ENCODE assay signal across 10 cellular contexts in the genomic region with DNA sequence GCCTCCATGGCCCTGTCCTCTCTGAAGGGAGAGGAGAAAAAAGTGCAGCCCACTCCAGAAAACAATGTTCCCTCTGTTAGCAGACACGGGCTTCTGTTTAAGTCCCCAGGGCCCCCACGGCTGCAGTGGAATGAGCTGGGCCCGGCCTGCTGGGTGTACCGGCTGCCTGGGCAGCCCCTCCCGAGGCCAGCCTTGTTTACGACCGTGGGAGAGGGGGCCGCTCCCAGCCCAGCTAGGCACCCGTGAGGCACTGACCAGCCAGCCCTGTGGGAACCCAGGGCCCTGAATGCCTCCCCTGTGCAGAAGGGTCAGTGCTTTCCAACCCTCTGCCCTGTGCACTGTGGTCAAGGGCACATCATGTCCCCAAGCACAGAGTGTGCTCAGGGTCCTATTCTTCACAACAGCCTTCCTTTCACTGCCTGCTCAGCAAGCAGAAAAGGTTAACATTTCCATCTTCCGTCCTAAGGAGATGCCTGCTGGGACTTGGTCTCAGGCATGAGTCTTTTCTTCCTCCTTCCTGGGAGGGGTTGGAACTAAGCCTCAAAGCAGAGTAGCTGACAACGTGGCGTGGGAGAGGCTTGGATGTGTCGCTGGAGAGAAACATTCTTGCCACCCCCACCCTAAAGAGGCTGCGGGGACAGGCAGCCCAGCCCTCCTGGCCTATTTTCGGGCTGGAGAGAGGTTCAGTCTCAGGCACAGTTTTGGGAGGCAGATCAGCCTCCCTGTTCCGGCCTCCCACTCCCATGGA.
A peak's percentile ranks its signal among the peaks of the same experiment; 100 is the strongest.
DNase-seq lines count a peak whose midpoint lies in the region; ATAC-seq, FAIRE-seq and TF ChIP-seq lines count a peak whose summit lies in the region.
"Had no signal": no experiment of that assay in that cellular context is flagged by ENCODE, and none has a peak within 500 bp of the region (broad histone marks: within the 10 kb centered on the region; RNA-seq: fewer than 3 reads in every experiment).

No MANE protein-coding gene starts in this region.

- WGBS in HepG2 (ENCODE audit: low lambda C conversion rate): 47% methylated on average over 9 of the region's 16 CpGs
- 70% methylated on average over 2 of the region's 16 CpGs for WGBS in right lobe of liver (ENCODE audit: insufficient coverage, low coverage, low lambda C conversion rate, missing lambda C conversion rate)
- 85% methylated on average over 8 of the region's 16 CpGs for WGBS in SK-N-SH (ENCODE audit: low lambda C conversion rate)

- H3K79me2 ChIP-seq in HepG2 (ENCODE audit: insufficient read depth, low read length) (no peaks in the 10 kb centered on the region), SK-N-SH (ENCODE audit: insufficient read depth) (no peaks in the 10 kb centered on the region)

- CTCF ChIA-PET in HepG2 (lab: Yijun Ruan, JAX; ENCODE audit: low intra/inter-chr PET ratio, low total read pairs) (no interaction called here), SK-N-SH (lab: Yijun Ruan, JAX) (no interaction called here), HEK293T (lab: Yijun Ruan, JAX) (no interaction called here)

- TF ChIP-seq RAD21 in HepG2 (CRISPR knock-in tag; IDR thresholded peaks at IDR 0.05): no peak
- no peak for TF ChIP-seq RAD21 in SK-N-SH (IDR thresholded peaks at IDR 0.05; ENCODE audit: low read length)

- H3K9ac ChIP-seq in HepG2 (ENCODE audit: insufficient read depth, low read depth, low read length): peak overlapping the region; percentile 56
- H3K9ac ChIP-seq in SK-N-SH: no peak overlapping the region

- POLR2A ChIA-PET in HepG2 (lab: Yijun Ruan, JAX) (interaction anchor here (0.7 to 1.9 kb wide), 3 partner anchors 30 to 101 kb away, joined by 3 to 5 read pairs (median 3); no protein-coding TSS in a partner anchor), SK-N-SH (lab: Yijun Ruan, JAX) (no interaction called here), HEK293T (lab: Yijun Ruan, JAX) (no interaction called here)

- H3K9me3 ChIP-seq in HepG2 (ENCODE audit: low read length) (no peaks in the 10 kb centered on the region), right lobe of liver (no peaks in the 10 kb centered on the region), SK-N-SH (no peaks in the 10 kb centered on the region)

- ATAC-seq in HepG2: peak; percentile 91
- no peak for ATAC-seq in right lobe of liver
- peak; percentile 64 to 85 for ATAC-seq in left cardiac atrium

- H3K27ac ChIP-seq in HepG2 (ENCODE audit: extremely low read length, insufficient read depth, low read length) (peak overlapping the region; percentile 27), right lobe of liver (no peak overlapping the region), SK-N-SH (ENCODE audit: low read depth in 2 of 2, low read length in 1 of 2) (no peak overlapping the region)

- peak; percentile 36 for DNase-seq in HepG2 (ENCODE audit: low spot score)
- DNase-seq in right lobe of liver: no peak
- no peak for DNase-seq in left cardiac atrium
- peak; percentile 84 to 99 (median 94) for DNase-seq in posterior cingulate gyrus
- DNase-seq in SIG-M5 (lab: John Stamatoyannopoulos, UW): no peak
- DNase-seq in SK-N-SH: no peak
- DNase-seq in HEK293T (ENCODE audit: extremely low spot score): no peak
- DNase-seq in GM19240 (ENCODE audit: insufficient read length, low spot score): no peak
- DNase-seq: ACHN, naive B cell had no signal

- no peaks in the 10 kb centered on the region for H3F3A ChIP-seq in SK-N-SH (replicated peaks; ENCODE audit: insufficient read depth)

- no peak for TF ChIP-seq EP300 in HepG2 (IDR thresholded peaks at IDR 0.05; ENCODE audit: low read depth in 2 of 2, low read length in 2 of 2)
- no peak for TF ChIP-seq EP300 in HepG2 (CRISPR knock-in tag; IDR thresholded peaks at IDR 0.05; ENCODE audit: borderline replicate concordance)
- no peak for TF ChIP-seq EP300 in SK-N-SH (IDR thresholded peaks at IDR 0.05; ENCODE audit: borderline replicate concordance in 1 of 2, low read depth in 1 of 2, low read length in 1 of 2)

- H3K36me3 ChIP-seq in HepG2 (replicated peaks in 1 of 2; ENCODE audit: control insufficient read depth in 1 of 2, insufficient read depth in 2 of 2, low read length in 2 of 2): no peaks in the 10 kb centered on the region
- no peaks in the 10 kb centered on the region for H3K36me3 ChIP-seq in right lobe of liver
- H3K36me3 ChIP-seq in SK-N-SH (replicated peaks in 1 of 2; ENCODE audit: control insufficient read depth in 1 of 2, insufficient read depth in 2 of 2, low read length in 1 of 2): no peaks in the 10 kb centered on the region

- in situ Hi-C loops in HepG2 (cut with HindIII; ENCODE audit: extremely low pct_ligation_motif_present, low pct_unique_long_range_greater_than_20kb): no loop called here

- H3K9me2 ChIP-seq in SK-N-SH: no peaks in the 10 kb centered on the region

- TF ChIP-seq POLR2A in HepG2 (IDR thresholded peaks at IDR 0.05; ENCODE audit: insufficient read depth in 1 of 2, low read depth in 2 of 2, low read length in 2 of 2): no peak
- no peak for TF ChIP-seq POLR2A in right lobe of liver (IDR thresholded peaks at IDR 0.05)

- H2AFZ ChIP-seq in HepG2 (ENCODE audit: low read length) (peak overlapping the region; percentile 76), SK-N-SH (ENCODE audit: low read depth) (no peak overlapping the region)

- BruUV-seq in HepG2 (replicated peaks; lab: Mats Ljungman, UMichigan): no TSS peak

- intact Hi-C loops in HepG2 (cut with micrococcal nuclease; ENCODE audit: unreplicated experiment): loop anchor here (5.0 kb wide), 1 partner anchor 100 kb away; no protein-coding TSS in a partner anchor
- intact Hi-C loops in right lobe of liver (cut with DNase I): no loop called here
- intact Hi-C loops in left cardiac atrium (cut with DNase I): no loop called here
- intact Hi-C loops in posterior cingulate gyrus (cut with DNase I): loop anchor here (1.0 to 2.0 kb wide), 2 partner anchors 15 to 91 kb away; a partner anchor contains a TSS

- peak; percentile 23 for FAIRE-seq in HepG2 (lab: Jason Lieb, UNC)

- H3K4me3 ChIP-seq in HepG2 (replicated peaks in 1 of 3; ENCODE audit: insufficient read depth in 1 of 3, low read depth in 2 of 3, low read length in 3 of 3): peak overlapping the region; percentile 2 to 62 (median 6)
- H3K4me3 ChIP-seq in right lobe of liver: no peak overlapping the region
- no peak overlapping the region for H3K4me3 ChIP-seq in SK-N-SH (ENCODE audit: low read depth in 2 of 2, low read length in 1 of 2)

- TF ChIP-seq CTCF in HepG2 (CRISPR knock-in tag; IDR thresholded peaks at IDR 0.05): no peak
- no peak for TF ChIP-seq CTCF in right lobe of liver (IDR thresholded peaks at IDR 0.05)
- no peak for TF ChIP-seq CTCF in SK-N-SH (IDR thresholded peaks at IDR 0.05)

- H4K20me1 ChIP-seq in HepG2 (ENCODE audit: insufficient read depth, low read length) (no peaks in the 10 kb centered on the region), SK-N-SH (ENCODE audit: insufficient read depth) (no peaks in the 10 kb centered on the region)

- H3K4me2 ChIP-seq in HepG2 (ENCODE audit: low read depth, low read length): peak overlapping the region; percentile 86
- no peak overlapping the region for H3K4me2 ChIP-seq in SK-N-SH

- H3K4me1 ChIP-seq in HepG2 (ENCODE audit: insufficient read depth, low read length) (peaks cover 28% of the 10 kb centered on the region), right lobe of liver (no peaks in the 10 kb centered on the region), SK-N-SH (ENCODE audit: control insufficient read depth in 1 of 2, insufficient read depth in 2 of 2, low read depth in 1 of 2, low read length in 1 of 2) (peaks cover 0 to 10% of the 10 kb centered on the region in 2 experiments; a peak in 1 of 4 replicates)

- H3K27me3 ChIP-seq in HepG2 (ENCODE audit: control insufficient read depth in 1 of 2, insufficient read depth in 2 of 2, low read length in 2 of 2): peaks cover 0 to 9% of the 10 kb centered on the region in 2 experiments; a peak in 2 of 5 replicates
- no peaks in the 10 kb centered on the region for H3K27me3 ChIP-seq in right lobe of liver
- H3K27me3 ChIP-seq in SK-N-SH (ENCODE audit: insufficient read depth): no peaks in the 10 kb centered on the region

TF ChIP-seq in HepG2, 621 proteins besides CTCF, POLR2A, EP300 and RAD21 (continues in another document):
- TF ChIP-seq ZNF382 (CRISPR knock-in tag; IDR thresholded peaks at IDR 0.05; ENCODE audit: borderline replicate concordance) (no peak), ESRRA (CRISPR knock-in tag; IDR thresholded peaks at IDR 0.05; ENCODE audit: low read depth) (peak; percentile 88; the same call in 1 of the 2 replicates), FOXO1 (CRISPR knock-in tag; IDR thresholded peaks at IDR 0.05) (peak; percentile 90), SRSF4 (IDR thresholded peaks at IDR 0.05; ENCODE audit: low read depth, low read length, poor library complexity, severe bottlenecking) (no peak), ZMYM2 (CRISPR knock-in tag; IDR thresholded peaks at IDR 0.05) (peak; percentile 48; the same call in 1 of the 2 replicates), SNAPC2 (CRISPR knock-in tag; IDR thresholded peaks at IDR 0.05) (no peak), SPEN (CRISPR knock-in tag; IDR thresholded peaks at IDR 0.05; ENCODE audit: low read depth) (peak; percentile 54), ZNF572 (CRISPR knock-in tag; IDR thresholded peaks at IDR 0.05) (no peak)

TF ChIP-seq in SK-N-SH, 30 proteins besides CTCF, POLR2A, EP300 and RAD21:
- TF ChIP-seq RFX5 (IDR thresholded peaks at IDR 0.05; ENCODE audit: low read length) (no peak), JUND (IDR thresholded peaks at IDR 0.05) (no peak)
TF ChIP-seq in SK-N-SH: peak in this region for 0.

TF ChIP-seq in HEK293T, 16 proteins besides CTCF, POLR2A, EP300 and RAD21:
- TF ChIP-seq ZNF384 (IDR thresholded peaks at IDR 0.05): no peak
- TF ChIP-seq BHLHE40 (IDR thresholded peaks at IDR 0.05; ENCODE audit: borderline replicate concordance): no peak
- TF ChIP-seq FOXA1 (IDR thresholded peaks at IDR 0.05): no peak
- TF ChIP-seq SUZ12 (IDR thresholded peaks at IDR 0.05): no peak
- TF ChIP-seq, protein P1, sequence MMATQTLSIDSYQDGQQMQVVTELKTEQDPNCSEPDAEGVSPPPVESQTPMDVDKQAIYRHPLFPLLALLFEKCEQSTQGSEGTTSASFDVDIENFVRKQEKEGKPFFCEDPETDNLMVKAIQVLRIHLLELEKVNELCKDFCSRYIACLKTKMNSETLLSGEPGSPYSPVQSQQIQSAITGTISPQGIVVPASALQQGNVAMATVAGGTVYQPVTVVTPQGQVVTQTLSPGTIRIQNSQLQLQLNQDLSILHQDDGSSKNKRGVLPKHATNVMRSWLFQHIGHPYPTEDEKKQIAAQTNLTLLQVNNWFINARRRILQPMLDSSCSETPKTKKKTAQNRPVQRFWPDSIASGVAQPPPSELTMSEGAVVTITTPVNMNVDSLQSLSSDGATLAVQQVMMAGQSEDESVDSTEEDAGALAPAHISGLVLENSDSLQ (IDR thresholded peaks at IDR 0.05): no peak
- TF ChIP-seq ELF4 (IDR thresholded peaks at IDR 0.05): no peak
- no peak for TF ChIP-seq FOXM1 (IDR thresholded peaks at IDR 0.05; ENCODE audit: borderline replicate concordance)
- no peak for TF ChIP-seq NFRKB (IDR thresholded peaks at IDR 0.05)
- no peak for TF ChIP-seq FOXK2 (IDR thresholded peaks at IDR 0.05)
- TF ChIP-seq HDGF (IDR thresholded peaks at IDR 0.05; ENCODE audit: borderline replicate concordance): no peak
- TF ChIP-seq ARNT (IDR thresholded peaks at IDR 0.05): no peak
- no peak for TF ChIP-seq LEF1 (IDR thresholded peaks at IDR 0.05; ENCODE audit: borderline replicate concordance)

Comparison
In these comparisons a context has a peak if more than half of its experiments do, and no peak if none do; other contexts are left out.
1. ATAC-seq: peak in HepG2 (single experiment) and left cardiac atrium (2 of 2); none in right lobe of liver (0 of 4).
2. DNase-seq: peak in HepG2 (single experiment) and posterior cingulate gyrus (10 of 10); none in right lobe of liver (0 of 3), left cardiac atrium (single experiment), SIG-M5 (single experiment), SK-N-SH (single experiment), HEK293T (single experiment) and GM19240 (single experiment).
3. H3K4me3 ChIP-seq: peak in HepG2 (3 of 3); none in right lobe of liver (0 of 3) and SK-N-SH (0 of 2).
4. intact Hi-C loops: an anchor here in HepG2 (5.0 kb wide) and posterior cingulate gyrus (1.0 to 2.0 kb wide); none called in right lobe of liver and left cardiac atrium.